Comparison of ENCODE assay signal across 8 cellular contexts in the genomic region with DNA sequence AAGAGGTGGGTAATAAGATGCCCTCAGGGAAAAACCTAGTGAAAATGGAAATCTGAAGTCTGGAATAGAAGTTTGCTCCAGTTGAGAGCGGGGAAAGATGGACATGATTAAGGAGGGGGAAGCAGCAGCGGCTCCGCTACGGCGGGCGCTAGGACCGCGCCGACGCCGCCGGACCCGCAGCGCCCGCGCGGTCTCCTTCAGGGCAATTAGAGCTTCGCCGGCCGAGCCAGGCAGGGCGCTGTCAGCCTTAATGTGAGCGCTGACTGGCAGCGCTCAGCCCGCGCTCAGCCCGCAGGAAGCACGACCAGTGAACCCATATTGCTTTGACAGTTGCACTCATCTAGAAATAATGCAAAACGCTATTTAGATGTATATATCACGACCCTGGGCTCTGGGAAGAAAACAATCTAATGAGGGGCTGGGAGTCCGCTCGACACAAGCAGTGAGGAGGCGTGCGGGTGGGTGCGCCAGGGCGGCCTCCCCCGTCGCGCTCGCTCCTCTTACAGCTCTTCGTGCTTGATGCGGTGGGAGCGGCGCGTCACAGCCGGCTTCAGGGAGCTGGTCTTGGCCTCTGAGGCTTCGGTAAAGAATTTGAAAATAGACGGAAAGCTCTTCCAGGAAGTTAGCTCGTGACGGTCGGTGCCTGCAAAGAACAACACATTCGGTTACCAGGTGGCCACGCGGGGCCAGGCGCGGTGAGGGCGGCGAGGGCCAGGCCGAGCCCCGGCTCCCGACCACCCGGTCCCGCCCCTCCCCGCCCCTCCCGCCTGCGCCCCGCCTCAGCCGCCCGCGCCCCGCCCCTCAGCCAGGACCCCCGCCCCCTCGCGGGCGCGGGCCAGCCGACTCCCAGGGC. TPM values are rescaled to one million over a fixed set of nuclear protein-coding genes. Genes with fewer than 3 reads are reported as not detected.
DNase-seq lines count a peak whose midpoint lies in the region; ATAC-seq, FAIRE-seq and TF ChIP-seq lines count a peak whose summit lies in the region.

No MANE protein-coding gene starts in this region.

- H3K79me2 ChIP-seq in ACC112 (ENCODE audit: control insufficient read depth, insufficient read depth, low read length, unreplicated experiment) = no peaks in the 10 kb centered on the region

- DNase-seq in NCI-H187 (lab: John Stamatoyannopoulos, UW) (peak; percentile 43 to 44), T1000 (lab: John Stamatoyannopoulos, UW) (peak; percentile 50), cardiac fibroblast (ENCODE audit: low read depth in 2 of 2) (peak; percentile 63 to 68), iris pigment epithelial cell (ENCODE audit: low read depth) (peak; percentile 83), small intestine (peak; percentile 76)

- ATAC-seq in GM18517 (IDR thresholded peaks at IDR 0.05; ENCODE audit: unreplicated experiment) (peak; percentile 90), HG02981 (IDR thresholded peaks at IDR 0.05; ENCODE audit: unreplicated experiment) (peak; percentile 97)

- H3K9me3 ChIP-seq in small intestine (ENCODE audit: control insufficient read depth, low read depth) = no peaks in the 10 kb centered on the region

- no peaks in the 10 kb centered on the region for H3K36me3 ChIP-seq in ACC112 (ENCODE audit: insufficient read depth, low read length)
- H3K36me3 ChIP-seq in small intestine (ENCODE audit: control insufficient read depth in 2 of 2, insufficient read depth in 2 of 2, low read length in 2 of 2) = no peaks in the 10 kb centered on the region

- H3K27ac ChIP-seq in ACC112 (ENCODE audit: low read depth, low read length) = peak overlapping the region; percentile 26; the same call in 1 of the 2 replicates
- H3K27ac ChIP-seq in small intestine (ENCODE audit: low read depth in 1 of 2, low read length in 1 of 2) = peak overlapping the region; percentile 51 to 78

- H3K27me3 ChIP-seq in ACC112 (ENCODE audit: insufficient read depth, low read length) = no peaks in the 10 kb centered on the region
- no peaks in the 10 kb centered on the region for H3K27me3 ChIP-seq in small intestine (ENCODE audit: control insufficient read depth in 2 of 2, insufficient read depth in 2 of 2, low read length in 2 of 2)

- WGBS in small intestine, 3 donors = 0 to 1% (median 0%) methylated on average over 64 to 76 of the region's 76 CpGs

- peaks cover 9% of the 10 kb centered on the region for H3K4me1 ChIP-seq in ACC112 (ENCODE audit: control insufficient read depth, insufficient read depth, low read length, unreplicated experiment)
- peaks cover 0 to 4% of the 10 kb centered on the region in 2 donors for H3K4me1 ChIP-seq in small intestine (ENCODE audit: control insufficient read depth in 2 of 2, insufficient read depth in 1 of 2, low read depth in 1 of 2, low read length in 1 of 2)

- peak overlapping the region; percentile 93 for H2AFZ ChIP-seq in ACC112 (ENCODE audit: low read length, unreplicated experiment)

- FAIRE-seq in small intestine (lab: Jason Lieb, UNC) = no peak

- peak; percentile 7 for TF ChIP-seq CTCF in cardiac fibroblast (IDR thresholded peaks at IDR 0.05; ENCODE audit: low read depth, low read length)

- H3K4me3 ChIP-seq in ACC112 (ENCODE audit: low read depth, low read length) = peak overlapping the region; percentile 89
- peak overlapping the region; percentile 65 to 70 for H3K4me3 ChIP-seq in cardiac fibroblast (replicated peaks in 1 of 2; ENCODE audit: low read depth in 2 of 2, low read length in 2 of 2)
- H3K4me3 ChIP-seq in small intestine (ENCODE audit: low read depth in 1 of 2, low read length in 2 of 2) = peak overlapping the region; percentile 44 to 62

RNA-seq across cellular contexts. Expression of a gene that starts 37.7 kb away (rescaled TPM):
- 10 to 100 TPM in 1 of 3 donors, 1 to 10 TPM in 1, under 1 TPM in 1; 0.67 to 12.1 (median 3.5) TPM for polyA plus RNA-seq in small intestine

RNA-seq across cellular contexts. Expression of a gene that starts 39.7 kb away (rescaled TPM):
- polyA plus RNA-seq in small intestine = 1 to 10 TPM in 2 of 3 donors, under 1 TPM in 1; 0.89 to 4.4 (median 3.5) TPM

Comparison
In these comparisons a context has a peak if more than half of its experiments do, and no peak if none do; other contexts are left out.
1. Peak in every context shown above with its lines: DNase-seq, ATAC-seq, H3K4me3 ChIP-seq and H3K27ac ChIP-seq.